ENCODE assay signal across 11 cellular contexts in the genomic region with DNA sequence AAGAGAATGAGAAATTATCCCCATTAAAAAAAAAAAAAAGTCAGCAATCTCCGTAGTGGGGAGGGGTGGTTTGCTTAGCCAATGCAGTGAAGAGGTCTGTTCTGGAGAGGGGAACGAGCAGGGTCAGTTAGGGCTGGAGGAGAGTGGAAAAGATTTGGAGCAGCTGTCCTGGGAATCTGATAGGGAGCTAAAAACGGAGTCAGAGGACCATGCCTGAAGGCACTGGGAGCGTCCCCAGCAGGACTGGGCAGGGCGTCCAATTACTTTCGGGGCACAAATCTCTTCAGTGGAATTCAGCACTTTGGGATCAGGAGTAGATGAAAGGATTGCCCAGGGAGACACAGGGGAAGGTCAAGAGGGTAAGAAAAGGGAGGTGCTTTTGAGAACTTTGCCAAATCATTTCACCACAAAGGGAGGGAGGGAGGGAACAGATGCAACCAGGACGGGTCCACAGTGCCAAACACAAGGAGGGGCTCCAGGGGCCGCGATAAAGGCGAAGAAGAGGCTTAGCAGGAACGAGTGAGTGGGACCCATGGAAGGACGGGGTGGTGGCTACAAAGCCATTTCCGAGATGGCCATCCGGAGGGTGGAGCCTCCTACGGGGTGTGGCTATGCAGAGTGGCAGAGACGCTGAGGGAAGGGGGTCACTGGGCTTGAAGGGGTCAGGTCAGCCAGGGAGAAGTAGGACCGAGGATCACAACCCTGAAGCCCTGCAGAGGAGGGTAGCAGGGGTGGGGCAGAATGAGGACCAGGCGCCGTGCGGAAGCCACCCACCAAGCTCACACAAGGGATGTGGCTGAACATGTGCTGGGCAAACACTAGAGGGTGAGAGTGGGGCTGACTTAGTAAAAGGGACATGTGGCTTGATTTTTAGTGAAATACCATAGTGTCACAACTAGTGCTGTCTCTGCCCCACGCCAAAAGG.
DNase-seq lines count a peak whose midpoint lies in the region; ATAC-seq and TF ChIP-seq lines count a peak whose summit lies in the region.
"Had no signal": no experiment of that assay in that cellular context is flagged by ENCODE, and none has a peak within 500 bp of the region (broad histone marks: within the 10 kb centered on the region; RNA-seq: fewer than 3 reads in every experiment).

No MANE protein-coding gene starts in this region.

- no peaks in the 10 kb centered on the region for H3K9me3 Mint-ChIP-seq in activated CD4-positive, alpha-beta T cell treated with anti-CD3 and anti-CD28 coated beads, Interleukin-2, amount 10 ng/mL, durations not matched to agents 24 days and 14 days

- peaks cover 8% of the 10 kb centered on the region for H3K4me1 ChIP-seq in OCI-LY7 (ENCODE audit: insufficient read depth, low read length, poor library complexity, severe bottlenecking)
- no peaks in the 10 kb centered on the region for H3K4me1 ChIP-seq in foreskin keratinocyte
- H3K4me1 ChIP-seq in trophoblast cell (ENCODE audit: control insufficient read depth in 1 of 2, insufficient read depth in 2 of 2, low read length in 2 of 2) = peaks cover 6 to 10% of the 10 kb centered on the region in 2 experiments

- H3K36me3 Mint-ChIP-seq in activated CD4-positive, alpha-beta T cell treated with anti-CD3 and anti-CD28 coated beads, Interleukin-2, amount 10 ng/mL, durations not matched to agents 24 days and 14 days (ENCODE audit: low read depth) = no peaks in the 10 kb centered on the region

- no peak overlapping the region for H3K4me3 ChIP-seq in OCI-LY7 (ENCODE audit: low read depth, low read length, poor library complexity, severe bottlenecking)
- no peak overlapping the region for H3K4me3 ChIP-seq in trophoblast cell (ENCODE audit: low read depth, low read length)

- H3K9me3 ChIP-seq in OCI-LY7 (ENCODE audit: low read length) = no peaks in the 10 kb centered on the region
- H3K9me3 ChIP-seq in trophoblast cell (ENCODE audit: insufficient read depth, low read depth, low read length) = no peaks in the 10 kb centered on the region

- H4K91ac ChIP-seq in trophoblast cell (ENCODE audit: low read depth, low read length) = no peak overlapping the region

- no peak overlapping the region for H3K4ac ChIP-seq in trophoblast cell (ENCODE audit: low read depth, low read length)

- DNase-seq in DMS53 (lab: John Stamatoyannopoulos, UW) = peak; percentile 78
- no peak for DNase-seq in OCI-LY7 (ENCODE audit: low spot score)
- no peak for DNase-seq in foreskin keratinocyte
- peak in 1 of 2 donors; percentile 61 for DNase-seq in trophoblast cell
- no peak for DNase-seq in superior temporal gyrus (ENCODE audit: extremely low spot score)
- DNase-seq in activated CD4-positive, alpha-beta T cell treated with anti-CD3 and anti-CD28 coated beads, Interleukin-2, amount 10 ng/mL, durations not matched to agents 24 days and 14 days = no peak
- DNase-seq in Ammon's horn (ENCODE audit: low spot score) = no peak
- no peak for DNase-seq in COLO829 (ENCODE audit: low spot score)
- DNase-seq: DND-41; NCI-H1694; stimulated activated CD4-positive, alpha-beta T cell treated with anti-CD3 and anti-CD28 coated beads, Interleukin-4, amount 100 ng/mL, for 4 hours had no signal

- intact Hi-C loops in OCI-LY7 (cut with micrococcal nuclease; ENCODE audit: unreplicated experiment) = no loop called here
- intact Hi-C loops in activated CD4-positive, alpha-beta T cell treated with anti-CD3 and anti-CD28 coated beads, Interleukin-2, amount 10 ng/mL, durations not matched to agents 24 days and 14 days (cut with micrococcal nuclease) = no loop called here

- no peaks in the 10 kb centered on the region for H3K4me1 Mint-ChIP-seq in activated CD4-positive, alpha-beta T cell treated with anti-CD3 and anti-CD28 coated beads, Interleukin-2, amount 10 ng/mL, durations not matched to agents 24 days and 14 days

- no peak overlapping the region for H4K12ac ChIP-seq in trophoblast cell (ENCODE audit: low read depth, low read length)

- CTCF ChIA-PET in OCI-LY7 (lab: Charles Lee; ENCODE audit: unreplicated experiment) = no interaction called here

- peak overlapping the region; percentile 0 for H2BK12ac ChIP-seq in trophoblast cell (ENCODE audit: low read length)

- no peak overlapping the region for H3K4me3 Mint-ChIP-seq in activated CD4-positive, alpha-beta T cell treated with anti-CD3 and anti-CD28 coated beads, Interleukin-2, amount 10 ng/mL, durations not matched to agents 24 days and 14 days

- peaks cover 5% of the 10 kb centered on the region for H3K79me1 ChIP-seq in trophoblast cell (ENCODE audit: low read length)

- POLR2A ChIA-PET in OCI-LY7 (lab: Charles Lee) = no interaction called here

- H3K23ac ChIP-seq in trophoblast cell (ENCODE audit: low read length) = no peak overlapping the region

- H2BK120ac ChIP-seq in trophoblast cell (ENCODE audit: insufficient read depth, low read length, poor library complexity) = peak overlapping the region; percentile 4

- H3K27ac ChIP-seq in OCI-LY7 (ENCODE audit: low read depth, low read length, poor library complexity, severe bottlenecking) (no peak overlapping the region), foreskin keratinocyte (no peak overlapping the region), trophoblast cell (ENCODE audit: low read depth, low read length) (no peak overlapping the region)

- no peak overlapping the region for H2BK5ac ChIP-seq in trophoblast cell (ENCODE audit: low read depth, low read length, poor library complexity)

- no peaks in the 10 kb centered on the region for H4K20me1 ChIP-seq in OCI-LY7 (ENCODE audit: insufficient read depth, low read length)

- no peak overlapping the region for H4K8ac ChIP-seq in trophoblast cell (ENCODE audit: low read depth, low read length)

- no peak overlapping the region for H3K14ac ChIP-seq in trophoblast cell (ENCODE audit: low read length)

- TF ChIP-seq CTCF in OCI-LY7 (conservative IDR thresholded peaks at IDR 0.05; ENCODE audit: low read length) (no peak), foreskin keratinocyte (conservative IDR thresholded peaks at IDR 0.05) (peak; percentile 29)

- H3K27me3 ChIP-seq in foreskin keratinocyte (no peaks in the 10 kb centered on the region), trophoblast cell (ENCODE audit: insufficient read depth, low read length) (no peaks in the 10 kb centered on the region)

- peak; percentile 14 for ATAC-seq in foreskin keratinocyte

- H3K27me3 Mint-ChIP-seq in activated CD4-positive, alpha-beta T cell treated with anti-CD3 and anti-CD28 coated beads, Interleukin-2, amount 10 ng/mL, durations not matched to agents 24 days and 14 days = peaks cover 39% of the 10 kb centered on the region

- no peaks in the 10 kb centered on the region for H3K9me2 ChIP-seq in OCI-LY7 (ENCODE audit: insufficient read depth, low read length)

- H3K18ac ChIP-seq in trophoblast cell (ENCODE audit: low read length) = no peak overlapping the region

- H3K4me2 ChIP-seq in OCI-LY7 (ENCODE audit: low read length) = peak overlapping the region; percentile 11; the same call in 1 of the 2 replicates
- no peak overlapping the region for H3K4me2 ChIP-seq in trophoblast cell (ENCODE audit: low read length)

- no peak overlapping the region for H2AK5ac ChIP-seq in trophoblast cell (ENCODE audit: low read length)

- BruUV-seq in OCI-LY7 (replicated peaks; lab: Mats Ljungman, UMichigan) = no TSS peak

- H2AFZ ChIP-seq in OCI-LY7 (ENCODE audit: low read length) = no peak overlapping the region
- no peak overlapping the region for H2AFZ ChIP-seq in trophoblast cell (ENCODE audit: insufficient read depth, low read length, poor library complexity)

- H3K79me2 ChIP-seq in OCI-LY7 (ENCODE audit: insufficient read depth, low read depth, low read length) (no peaks in the 10 kb centered on the region), trophoblast cell (ENCODE audit: control insufficient read depth, insufficient read depth, low read length, poor library complexity) (no peaks in the 10 kb centered on the region)

- no peak overlapping the region for H3K9ac ChIP-seq in trophoblast cell (ENCODE audit: low read length)

- WGBS in trophoblast cell (ENCODE audit: extremely low coverage, insufficient coverage, insufficient read length) = no CpG with 5 or more reads among the region's 21 CpGs

- no peak overlapping the region for H3K27ac Mint-ChIP-seq in activated CD4-positive, alpha-beta T cell treated with anti-CD3 and anti-CD28 coated beads, Interleukin-2, amount 10 ng/mL, durations not matched to agents 24 days and 14 days

- H3K36me3 ChIP-seq in OCI-LY7 (ENCODE audit: insufficient read depth, low read length) (no peaks in the 10 kb centered on the region), trophoblast cell (ENCODE audit: control insufficient read depth in 1 of 2, insufficient read depth in 2 of 2, low read length in 2 of 2) (no peaks in the 10 kb centered on the region)
